11 cellular contexts compared by ENCODE assay signal in the genomic region with DNA sequence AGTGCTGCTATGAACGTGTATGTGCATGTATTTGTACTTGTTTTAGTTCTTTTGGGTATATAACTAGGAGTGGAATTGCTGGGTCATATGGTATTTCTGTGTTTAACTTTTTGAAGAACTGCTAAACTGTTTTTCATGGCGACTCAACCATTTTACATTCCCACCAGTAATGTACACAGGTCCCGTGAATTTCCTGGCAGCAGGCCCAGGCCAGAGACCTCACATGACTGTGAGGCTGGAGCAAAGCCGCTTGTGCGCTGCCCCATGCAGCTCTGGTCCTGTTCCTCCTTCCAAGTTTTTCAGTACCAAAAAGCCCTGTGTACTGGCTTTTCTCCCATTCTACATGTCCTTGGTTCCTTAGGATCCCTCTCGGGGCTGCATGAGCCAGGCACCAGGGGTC. TPM values are rescaled to one million over a fixed set of nuclear protein-coding genes. Genes with fewer than 3 reads are reported as not detected.
A peak's percentile ranks its signal among the peaks of the same experiment; 100 is the strongest.
DNase-seq lines count a peak whose midpoint lies in the region; ATAC-seq, FAIRE-seq and TF ChIP-seq lines count a peak whose summit lies in the region.
"Had no signal": no experiment of that assay in that cellular context is flagged by ENCODE, and none has a peak within 500 bp of the region (broad histone marks: within the 10 kb centered on the region; RNA-seq: fewer than 3 reads in every experiment).

No MANE protein-coding gene starts in this region.

- intact Hi-C loops in kidney (cut with DNase I): no loop called here

- no peak overlapping the region for H3K4me3 ChIP-seq in MG63
- H3K4me3 ChIP-seq in kidney (ENCODE audit: low read length in 2 of 2): no peak overlapping the region
- H3K4me3 ChIP-seq in thoracic aorta: no peak overlapping the region

- FAIRE-seq in kidney (lab: Jason Lieb, UNC): peak; percentile 35

- H3K36me3 ChIP-seq in MG63 (no peaks in the 10 kb centered on the region), kidney (ENCODE audit: control insufficient read depth in 1 of 2, insufficient read depth in 2 of 2, low read length in 2 of 2) (no peaks in the 10 kb centered on the region), thoracic aorta (no peaks in the 10 kb centered on the region)

- H3K27ac Mint-ChIP-seq in chondrocyte (ENCODE audit: unreplicated experiment): peak overlapping the region; percentile 81
- H3K27ac Mint-ChIP-seq: activated CD8-positive, alpha-beta memory T cell treated with anti-CD3 and anti-CD28 coated beads, Interleukin-2, amount 10 ng/mL, durations not matched to agents 7 days and 5 days; endodermal cell had no signal

- DNase-seq in MG63 (peak; percentile 43), chondrocyte (ENCODE audit: low spot score) (no peak), kidney (peak; percentile 90), thoracic aorta (ENCODE audit: low spot score) (no peak), NCI-H2227 treated with DMSO at 0.1 percent for 48 hours (lab: John Stamatoyannopoulos, UW) (no peak), NCI-H187 treated with DMSO at 0.1 percent for 48 hours (lab: John Stamatoyannopoulos, UW) (no peak)
- DNase-seq: activated CD8-positive, alpha-beta memory T cell treated with anti-CD3 and anti-CD28 coated beads, Interleukin-2, amount 10 ng/mL, durations not matched to agents 7 days and 5 days; endodermal cell had no signal

- H3K27me3 Mint-ChIP-seq in chondrocyte (ENCODE audit: low read depth): no peaks in the 10 kb centered on the region
- H3K27me3 Mint-ChIP-seq: activated CD8-positive, alpha-beta memory T cell treated with anti-CD3 and anti-CD28 coated beads, Interleukin-2, amount 10 ng/mL, durations not matched to agents 7 days and 5 days had no signal

- H3K9ac ChIP-seq in kidney (ENCODE audit: low read length in 2 of 2): peak overlapping the region in 1 of 2 donors; percentile 59

- H3K9me3 Mint-ChIP-seq in chondrocyte (ENCODE audit: low read depth): peaks cover 5% of the 10 kb centered on the region
- H3K9me3 Mint-ChIP-seq: endodermal cell had no signal

- TF ChIP-seq CTCF in chondrocyte (IDR thresholded peaks at IDR 0.05) (no peak), kidney (IDR thresholded peaks at IDR 0.05; ENCODE audit: borderline replicate concordance, extremely low read depth, insufficient read depth) (no peak), thoracic aorta (IDR thresholded peaks at IDR 0.05) (no peak)

- ATAC-seq in thoracic aorta (ENCODE audit: insufficient number of reproducible peaks, low FRiP score, low read depth) (no peak), HG03565 (IDR thresholded peaks at IDR 0.05; ENCODE audit: unreplicated experiment) (no peak), GM21390 (IDR thresholded peaks at IDR 0.05; ENCODE audit: unreplicated experiment) (no peak)
- ATAC-seq: activated CD8-positive, alpha-beta memory T cell treated with anti-CD3 and anti-CD28 coated beads, Interleukin-2, amount 10 ng/mL, durations not matched to agents 7 days and 5 days had no signal

- no peak overlapping the region for H3K4me3 Mint-ChIP-seq in chondrocyte (ENCODE audit: unreplicated experiment)
- H3K4me3 Mint-ChIP-seq: activated CD8-positive, alpha-beta memory T cell treated with anti-CD3 and anti-CD28 coated beads, Interleukin-2, amount 10 ng/mL, durations not matched to agents 7 days and 5 days; endodermal cell had no signal

- H3K27me3 ChIP-seq in MG63 (no peaks in the 10 kb centered on the region), thoracic aorta (replicated peaks; ENCODE audit: insufficient read depth) (no peaks in the 10 kb centered on the region)

- H3K27ac ChIP-seq in kidney (ENCODE audit: low read depth in 2 of 2, low read length in 2 of 2) (peak overlapping the region; percentile 73 to 84), thoracic aorta (peak overlapping the region; percentile 66 to 68)

- H3K36me3 Mint-ChIP-seq in chondrocyte (ENCODE audit: low read depth): peaks cover 2% of the 10 kb centered on the region
- H3K36me3 Mint-ChIP-seq: activated CD8-positive, alpha-beta memory T cell treated with anti-CD3 and anti-CD28 coated beads, Interleukin-2, amount 10 ng/mL, durations not matched to agents 7 days and 5 days had no signal

- H3K9me3 ChIP-seq in MG63 (no peaks in the 10 kb centered on the region), kidney (ENCODE audit: control insufficient read depth in 1 of 2, low read length in 2 of 2) (no peaks in the 10 kb centered on the region), thoracic aorta (no peaks in the 10 kb centered on the region)

- peaks cover 12% of the 10 kb centered on the region for H3K4me1 Mint-ChIP-seq in chondrocyte (ENCODE audit: low read depth)
- H3K4me1 Mint-ChIP-seq: activated CD8-positive, alpha-beta memory T cell treated with anti-CD3 and anti-CD28 coated beads, Interleukin-2, amount 10 ng/mL, durations not matched to agents 7 days and 5 days; endodermal cell had no signal

- H3K4me1 ChIP-seq in kidney (ENCODE audit: control insufficient read depth in 1 of 2, insufficient read depth in 1 of 2, low read depth in 1 of 2, low read length in 2 of 2): peaks cover 28 to 38% of the 10 kb centered on the region in 2 donors
- H3K4me1 ChIP-seq in thoracic aorta (ENCODE audit: control insufficient read depth in 1 of 2, low read depth in 2 of 2): peaks cover 28 to 41% of the 10 kb centered on the region in 2 donors

RNA-seq across cellular contexts. Expression of a gene that starts 29.6 kb away (rescaled TPM):
- total RNA-seq in MG63 (2014; rRNA removed; shearing (Covaris generic); ENCODE audit: low replicate concordance): 1.4 and 2.5 TPM in 2 replicates
- 0.25 to 0.56 TPM (median 0.41 TPM) in 3 replicates for total RNA-seq in chondrocyte
- total RNA-seq in kidney: 24.6 TPM
- 31.1 TPM for polyA plus RNA-seq in kidney (ENCODE audit: insufficient read depth, low read depth, low replicate concordance)
- 10 to 100 TPM; 19.3 to 23.6 TPM for total RNA-seq in thoracic aorta
- polyA plus RNA-seq: neural cell had no signal

RNA-seq across cellular contexts. Expression of a gene that starts 45.7 kb away (rescaled TPM):
- not detected in 2 replicates for total RNA-seq in MG63 (2014; rRNA removed; shearing (Covaris generic); ENCODE audit: low replicate concordance)
- total RNA-seq in chondrocyte (not detected in 3 replicates), kidney (not detected), thoracic aorta (not detected)
- 237 TPM for polyA plus RNA-seq in kidney (ENCODE audit: insufficient read depth, low read depth, low replicate concordance)
- total RNA-seq: activated CD8-positive, alpha-beta memory T cell treated with anti-CD3 and anti-CD28 coated beads, Interleukin-2, amount 10 ng/mL, durations not matched to agents 7 days and 5 days; endodermal cell had no signal
- polyA plus RNA-seq: neural cell had no signal

Comparison
In these comparisons a context has a peak if more than half of its experiments do, and no peak if none do; other contexts are left out.
1. DNase-seq: peak in MG63 (single experiment) and kidney (single experiment); none in chondrocyte (single experiment), thoracic aorta (single experiment), NCI-H2227 treated with DMSO at 0.1 percent for 48 hours (single experiment) and NCI-H187 treated with DMSO at 0.1 percent for 48 hours (single experiment).